14 cellular contexts compared by ENCODE assay signal in genomic region chr20:35320396-35321126, GRCh38. TPM values are rescaled to one million over a fixed set of nuclear protein-coding genes. Genes with fewer than 3 reads are reported as not detected.
DNase-seq lines count a peak whose midpoint lies in the region; ATAC-seq, FAIRE-seq and TF ChIP-seq lines count a peak whose summit lies in the region.
"Had no signal": no experiment of that assay in that cellular context is flagged by ENCODE, and none has a peak within 500 bp of the region (broad histone marks: within the 10 kb centered on the region; RNA-seq: fewer than 3 reads in every experiment).

No MANE protein-coding gene starts in this region.

- TF ChIP-seq EP300 in HepG2 (IDR thresholded peaks at IDR 0.05; ENCODE audit: low read depth in 2 of 2, low read length in 2 of 2) (peak in 1 of 2 experiments; percentile 70; a peak in 1 of 4 replicates), HepG2 (CRISPR knock-in tag; IDR thresholded peaks at IDR 0.05; ENCODE audit: borderline replicate concordance) (no peak)

- POLR2A ChIA-PET in HepG2 (lab: Yijun Ruan, JAX): interaction anchor here (0.6 to 5.3 kb wide), 11 partner anchors 8 to 422 kb away, joined by 3 to 53 read pairs (median 5); partner anchors contain the start of genes CEP250, EIF6, ERGIC3 and RBM39
- POLR2A ChIA-PET in CD4-positive, alpha-beta memory T cell (lab: Charles Lee; ENCODE audit: partially characterized antibody): no interaction called here

- H3K4me3 Mint-ChIP-seq in CD4-positive, alpha-beta memory T cell: no peak overlapping the region

- peak overlapping the region in 2 of 7 donors; percentile 4 to 6 for H3K27ac Mint-ChIP-seq in CD4-positive, alpha-beta memory T cell

- TF ChIP-seq CTCF in HepG2 (CRISPR knock-in tag; IDR thresholded peaks at IDR 0.05) (no peak), right lobe of liver (IDR thresholded peaks at IDR 0.05) (no peak), GM13977 (IDR thresholded peaks at IDR 0.05; ENCODE audit: extremely low read depth, insufficient read depth, missing control alignments) (no peak)

- H3K4me2 ChIP-seq in HepG2 (ENCODE audit: low read depth, low read length): peak overlapping the region; percentile 6

- peaks cover 0 to 15% (median 3%) of the 10 kb centered on the region in 4 donors for H3K4me1 Mint-ChIP-seq in CD4-positive, alpha-beta memory T cell

- H2AFZ ChIP-seq in HepG2 (ENCODE audit: low read length): no peak overlapping the region

- H3K79me2 ChIP-seq in HepG2 (ENCODE audit: insufficient read depth, low read length): no peaks in the 10 kb centered on the region

- no peaks in the 10 kb centered on the region for H3K27me3 ChIP-seq in HepG2 (ENCODE audit: control insufficient read depth in 1 of 2, insufficient read depth in 2 of 2, low read length in 2 of 2)
- no peaks in the 10 kb centered on the region for H3K27me3 ChIP-seq in right lobe of liver
- no peaks in the 10 kb centered on the region for H3K27me3 ChIP-seq in CD4-positive, alpha-beta memory T cell (ENCODE audit: insufficient read depth, low read length)
- H3K27me3 ChIP-seq: pancreas, upper lobe of right lung had no signal

- H3K36me3 Mint-ChIP-seq in CD4-positive, alpha-beta memory T cell: peaks cover 6 to 9% of the 10 kb centered on the region in 2 donors

- FAIRE-seq in HepG2 (lab: Jason Lieb, UNC): peak; percentile 80
- FAIRE-seq: endometrium, pancreas had no signal

- no peak for TF ChIP-seq RAD21 in HepG2 (CRISPR knock-in tag; IDR thresholded peaks at IDR 0.05)

- CTCF ChIA-PET in HepG2 (lab: Yijun Ruan, JAX; ENCODE audit: low intra/inter-chr PET ratio, low total read pairs): interaction anchor here (1.1 kb wide), 2 partner anchors 13 to 15 kb away, joined by 4 read pairs; no protein-coding TSS in a partner anchor
- CTCF ChIA-PET in CD4-positive, alpha-beta memory T cell (lab: Charles Lee; ENCODE audit: partially characterized antibody): interaction anchor here (0.7 to 2.6 kb wide), 2 partner anchors 17 to 21 kb away, joined by 3 to 12 read pairs; no protein-coding TSS in a partner anchor

- peaks cover 4 to 6% of the 10 kb centered on the region in 2 experiments; a peak in 3 of 5 replicates for H3K36me3 ChIP-seq in HepG2 (replicated peaks in 1 of 2; ENCODE audit: control insufficient read depth in 1 of 2, insufficient read depth in 2 of 2, low read length in 2 of 2)
- no peaks in the 10 kb centered on the region for H3K36me3 ChIP-seq in right lobe of liver
- H3K36me3 ChIP-seq in CD4-positive, alpha-beta memory T cell (ENCODE audit: insufficient read depth, low read length): no peaks in the 10 kb centered on the region
- H3K36me3 ChIP-seq: pancreas, upper lobe of right lung had no signal

- H3K9me3 Mint-ChIP-seq in CD4-positive, alpha-beta memory T cell: peaks cover 0 to 1% (median 0%) of the 10 kb centered on the region in 8 donors

- no peaks in the 10 kb centered on the region for H4K20me1 ChIP-seq in HepG2 (ENCODE audit: insufficient read depth, low read length)

- H3K4me1 ChIP-seq in HepG2 (ENCODE audit: insufficient read depth, low read length) (peaks cover 30% of the 10 kb centered on the region), right lobe of liver (peaks cover 0 to 12% (median 0%) of the 10 kb centered on the region in 4 donors)
- no peaks in the 10 kb centered on the region for H3K4me1 ChIP-seq in CD4-positive, alpha-beta memory T cell (ENCODE audit: insufficient read depth, low read length)
- H3K4me1 ChIP-seq: HAP-1, upper lobe of right lung had no signal

- in situ Hi-C loops in HepG2 (cut with HindIII; ENCODE audit: extremely low pct_ligation_motif_present, low pct_unique_long_range_greater_than_20kb) (no loop called here), GM13977 (cut with MboI; ENCODE audit: low pct_unique_long_range_greater_than_20kb, low sequenced_read_pairs, unreplicated experiment) (no loop called here), KBM-7 (cut with MboI; ENCODE audit: low pct_unique_long_range_greater_than_20kb, low sequenced_read_pairs) (no loop called here)

- peak; percentile 81 for ATAC-seq in HepG2
- no peak for ATAC-seq in right lobe of liver
- ATAC-seq: upper lobe of right lung had no signal

- H3K9ac ChIP-seq in HepG2 (ENCODE audit: insufficient read depth, low read depth, low read length): no peak overlapping the region

- H3K27me3 Mint-ChIP-seq in CD4-positive, alpha-beta memory T cell: no peaks in the 10 kb centered on the region

- no peak overlapping the region for H3K4me3 ChIP-seq in HepG2 (replicated peaks in 1 of 3; ENCODE audit: insufficient read depth in 1 of 3, low read depth in 2 of 3, low read length in 3 of 3)
- H3K4me3 ChIP-seq in right lobe of liver: no peak overlapping the region
- H3K4me3 ChIP-seq in CD4-positive, alpha-beta memory T cell (ENCODE audit: low read length in 2 of 2): no peak overlapping the region
- H3K4me3 ChIP-seq: HAP-1, pancreas, upper lobe of right lung had no signal

- 77% methylated on average over 3 of the region's 3 CpGs for WGBS in HepG2 (ENCODE audit: low lambda C conversion rate)
- WGBS in right lobe of liver (ENCODE audit: insufficient coverage, low coverage, low lambda C conversion rate, missing lambda C conversion rate): 93% methylated on average over 3 of the region's 3 CpGs

- H3K9me3 ChIP-seq in HepG2 (ENCODE audit: low read length) (no peaks in the 10 kb centered on the region), right lobe of liver (no peaks in the 10 kb centered on the region)
- no peaks in the 10 kb centered on the region for H3K9me3 ChIP-seq in CD4-positive, alpha-beta memory T cell (ENCODE audit: control insufficient read depth in 1 of 2, low read length in 2 of 2)
- H3K9me3 ChIP-seq: HAP-1, pancreas, upper lobe of right lung had no signal

- intact Hi-C loops in HepG2 (cut with micrococcal nuclease; ENCODE audit: unreplicated experiment): no loop called here
- intact Hi-C loops in right lobe of liver (cut with DNase I): no loop called here
- intact Hi-C loops in CD4-positive, alpha-beta memory T cell (cut with micrococcal nuclease): no loop called here

- H3K27ac ChIP-seq in HepG2 (ENCODE audit: extremely low read length, insufficient read depth, low read length): peak overlapping the region; percentile 3
- H3K27ac ChIP-seq in right lobe of liver: no peak overlapping the region
- H3K27ac ChIP-seq in CD4-positive, alpha-beta memory T cell (ENCODE audit: low read depth, low read length): no peak overlapping the region
- H3K27ac ChIP-seq: upper lobe of right lung had no signal

- peak; percentile 85 for DNase-seq in HepG2 (ENCODE audit: low spot score)
- DNase-seq in right lobe of liver: no peak
- peak; percentile 77 for DNase-seq in amniotic epithelial cell (ENCODE audit: low read depth)
- DNase-seq in kidney tubule cell (ENCODE audit: low spot score): peak; percentile 98
- no peak for DNase-seq in GM13977 (ENCODE audit: low spot score)
- DNase-seq in KBM-7: no peak
- no peak for DNase-seq in NCI-H2029 (lab: John Stamatoyannopoulos, UW)
- no peak for DNase-seq in CD4-positive, alpha-beta memory T cell
- DNase-seq: NCI-H526 treated with DMSO at 0.1 percent for 48 hours, pancreas, T-helper 1 cell, upper lobe of right lung had no signal

- BruUV-seq in HepG2 (replicated peaks; lab: Mats Ljungman, UMichigan): no TSS peak

- TF ChIP-seq POLR2A in HepG2 (IDR thresholded peaks at IDR 0.05; ENCODE audit: insufficient read depth in 1 of 2, low read depth in 2 of 2, low read length in 2 of 2) (no peak), right lobe of liver (IDR thresholded peaks at IDR 0.05) (no peak)

RNA-seq across cellular contexts. Expression of gene FAM83C, which starts 28.3 kb away (rescaled TPM):
- 0.07 TPM in 1 of 2 replicates, not detected in the other for total RNA-seq in HepG2 (2016; rRNA removed; fragmentation: Illumina TruSeq; extraction: Trizol)
- 0.09 TPM in 1 of 2 replicates, not detected in the other for total RNA-seq in HepG2 (2016; cell fraction: cytosol; rRNA removed; fragmentation: Illumina TruSeq; extraction: Trizol; ENCODE audit: low read depth)
- 0.06 TPM in 1 of 2 replicates, not detected in the other for total RNA-seq in HepG2 (2016; cell fraction: insoluble cytoplasmic fraction; rRNA removed; fragmentation: Illumina TruSeq; extraction: Trizol)
- 0.07 TPM in 1 of 2 replicates, not detected in the other for total RNA-seq in HepG2 (2016; cell fraction: membrane; rRNA removed; fragmentation: Illumina TruSeq; extraction: Trizol)
- not detected in 2 replicates for total RNA-seq in HepG2 (2016; cell fraction: nucleus; rRNA removed; fragmentation: Illumina TruSeq; extraction: Trizol)
- 0.03 and 0.04 TPM in 2 replicates for polyA plus RNA-seq in HepG2 (2011; rRNA removed)
- polyA plus RNA-seq in HepG2 (2011; cell fraction: cytosol; rRNA removed): 0.03 TPM in 1 of 2 replicates, not detected in the other
- 0.08 and 0.09 TPM in 2 replicates for polyA plus RNA-seq in HepG2 (2011; cell fraction: nucleus; rRNA removed)
- polyA plus RNA-seq in HepG2 (2012): 0.05 and 0.16 TPM in 2 replicates
- 0.05 and 0.08 TPM in 2 replicates for polyA plus RNA-seq in HepG2 (2016; cell fraction: cytosol; fragmentation: Illumina TruSeq; extraction: Trizol; ENCODE audit: low read depth)
- polyA plus RNA-seq in HepG2 (2016; cell fraction: insoluble cytoplasmic fraction; fragmentation: Illumina TruSeq; extraction: Trizol; ENCODE audit: low read depth): 0.10 and 0.16 TPM in 2 replicates
- 0.05 and 0.06 TPM in 2 replicates for polyA plus RNA-seq in HepG2 (2016; cell fraction: membrane; fragmentation: Illumina TruSeq; extraction: Trizol; ENCODE audit: low read depth)
- polyA plus RNA-seq in HepG2 (2016; cell fraction: nucleus; fragmentation: Illumina TruSeq; extraction: Trizol; ENCODE audit: insufficient read depth, low read depth): not detected in 2 replicates
- polyA minus RNA-seq in HepG2 (2011; rRNA and poly(A)+ RNA removed; ENCODE audit: low replicate concordance): 0.04 and 0.07 TPM in 2 replicates
- polyA minus RNA-seq in HepG2 (2011; cell fraction: cytosol; rRNA and poly(A)+ RNA removed): not detected in 2 replicates
- polyA minus RNA-seq in HepG2 (2011; cell fraction: nucleus; rRNA and poly(A)+ RNA removed): 0.13 TPM in 1 of 2 replicates, not detected in the other
- not detected for total RNA-seq in right lobe of liver
- not detected for total RNA-seq in CD4-positive, alpha-beta memory T cell
- not detected for polyA plus RNA-seq in CD4-positive, alpha-beta memory T cell
- total RNA-seq: pancreas, upper lobe of right lung had no signal
- polyA plus RNA-seq: pancreas had no signal

RNA-seq across cellular contexts. Expression of gene EIF6, which starts 36.0 kb away (rescaled TPM):
- total RNA-seq in HepG2 (2016; rRNA removed; fragmentation: Illumina TruSeq; extraction: Trizol) (462 and 603 TPM in 2 replicates), right lobe of liver (100 to 1,000 TPM in 2 of 6 experiments, 10 to 100 TPM in 4; 73.6 to 131 (median 83.3) TPM)
- 227 and 243 TPM in 2 replicates for total RNA-seq in HepG2 (2016; cell fraction: cytosol; rRNA removed; fragmentation: Illumina TruSeq; extraction: Trizol; ENCODE audit: low read depth)
- total RNA-seq in HepG2 (2016; cell fraction: insoluble cytoplasmic fraction; rRNA removed; fragmentation: Illumina TruSeq; extraction: Trizol): 467 and 649 TPM in 2 replicates
- 251 and 271 TPM in 2 replicates for total RNA-seq in HepG2 (2016; cell fraction: membrane; rRNA removed; fragmentation: Illumina TruSeq; extraction: Trizol)
- total RNA-seq in HepG2 (2016; cell fraction: nucleus; rRNA removed; fragmentation: Illumina TruSeq; extraction: Trizol): 204 TPM in 2 replicates
- 466 and 470 TPM in 2 replicates for polyA plus RNA-seq in HepG2 (2011; rRNA removed)
- polyA plus RNA-seq in HepG2 (2011; cell fraction: cytosol; rRNA removed): 383 and 550 TPM in 2 replicates
- 838 and 950 TPM in 2 replicates for polyA plus RNA-seq in HepG2 (2011; cell fraction: nucleus; rRNA removed)
- polyA plus RNA-seq in HepG2 (2012): 248 and 315 TPM in 2 replicates
- polyA plus RNA-seq in HepG2 (2016; cell fraction: cytosol; fragmentation: Illumina TruSeq; extraction: Trizol; ENCODE audit: low read depth): 237 and 250 TPM in 2 replicates
- 587 and 631 TPM in 2 replicates for polyA plus RNA-seq in HepG2 (2016; cell fraction: insoluble cytoplasmic fraction; fragmentation: Illumina TruSeq; extraction: Trizol; ENCODE audit: low read depth)
- 232 and 240 TPM in 2 replicates for polyA plus RNA-seq in HepG2 (2016; cell fraction: membrane; fragmentation: Illumina TruSeq; extraction: Trizol; ENCODE audit: low read depth)
- 358 and 379 TPM in 2 replicates for polyA plus RNA-seq in HepG2 (2016; cell fraction: nucleus; fragmentation: Illumina TruSeq; extraction: Trizol; ENCODE audit: insufficient read depth, low read depth)
- 350 and 575 TPM in 2 replicates for polyA minus RNA-seq in HepG2 (2011; rRNA and poly(A)+ RNA removed; ENCODE audit: low replicate concordance)
- 144 and 146 TPM in 2 replicates for polyA minus RNA-seq in HepG2 (2011; cell fraction: cytosol; rRNA and poly(A)+ RNA removed)
- polyA minus RNA-seq in HepG2 (2011; cell fraction: nucleus; rRNA and poly(A)+ RNA removed): 94.9 and 106 TPM in 2 replicates
- 10 to 100 TPM; 44.0 to 52.3 TPM for total RNA-seq in CD4-positive, alpha-beta memory T cell
- 100 to 1,000 TPM; 148 to 189 TPM for polyA plus RNA-seq in CD4-positive, alpha-beta memory T cell

RNA-seq across cellular contexts. Expression of gene MMP24OS, which starts 42.6 kb away (rescaled TPM):
- total RNA-seq in HepG2 (2016; rRNA removed; fragmentation: Illumina TruSeq; extraction: Trizol) (3.1 and 8.5 TPM in 2 replicates), right lobe of liver (10 to 100 TPM; 13.3 to 40.7 (median 23.5) TPM)
- total RNA-seq in HepG2 (2016; cell fraction: cytosol; rRNA removed; fragmentation: Illumina TruSeq; extraction: Trizol; ENCODE audit: low read depth): 0.61 and 0.79 TPM in 2 replicates
- 3.4 and 8.7 TPM in 2 replicates for total RNA-seq in HepG2 (2016; cell fraction: insoluble cytoplasmic fraction; rRNA removed; fragmentation: Illumina TruSeq; extraction: Trizol)
- total RNA-seq in HepG2 (2016; cell fraction: membrane; rRNA removed; fragmentation: Illumina TruSeq; extraction: Trizol): 2.1 TPM in 2 replicates
- total RNA-seq in HepG2 (2016; cell fraction: nucleus; rRNA removed; fragmentation: Illumina TruSeq; extraction: Trizol): 8.9 and 10.6 TPM in 2 replicates
- polyA plus RNA-seq in HepG2 (2011; rRNA removed): 6.0 and 7.1 TPM in 2 replicates
- 2.1 and 2.8 TPM in 2 replicates for polyA plus RNA-seq in HepG2 (2011; cell fraction: cytosol; rRNA removed)
- polyA plus RNA-seq in HepG2 (2011; cell fraction: nucleus; rRNA removed): 43.8 and 55.2 TPM in 2 replicates
- polyA plus RNA-seq in HepG2 (2012): 5.9 and 6.4 TPM in 2 replicates
- 1.8 TPM in 2 replicates for polyA plus RNA-seq in HepG2 (2016; cell fraction: cytosol; fragmentation: Illumina TruSeq; extraction: Trizol; ENCODE audit: low read depth)
- 4.7 and 7.1 TPM in 2 replicates for polyA plus RNA-seq in HepG2 (2016; cell fraction: insoluble cytoplasmic fraction; fragmentation: Illumina TruSeq; extraction: Trizol; ENCODE audit: low read depth)
- 2.9 and 3.2 TPM in 2 replicates for polyA plus RNA-seq in HepG2 (2016; cell fraction: membrane; fragmentation: Illumina TruSeq; extraction: Trizol; ENCODE audit: low read depth)
- 29.1 and 31.1 TPM in 2 replicates for polyA plus RNA-seq in HepG2 (2016; cell fraction: nucleus; fragmentation: Illumina TruSeq; extraction: Trizol; ENCODE audit: insufficient read depth, low read depth)
- polyA minus RNA-seq in HepG2 (2011; rRNA and poly(A)+ RNA removed; ENCODE audit: low replicate concordance): 18.5 and 23.2 TPM in 2 replicates
- 1.8 and 3.0 TPM in 2 replicates for polyA minus RNA-seq in HepG2 (2011; cell fraction: cytosol; rRNA and poly(A)+ RNA removed)
- 33.9 and 46.0 TPM in 2 replicates for polyA minus RNA-seq in HepG2 (2011; cell fraction: nucleus; rRNA and poly(A)+ RNA removed)
- 10 to 100 TPM; 76.6 to 91.6 TPM for total RNA-seq in CD4-positive, alpha-beta memory T cell
- polyA plus RNA-seq in CD4-positive, alpha-beta memory T cell: 10 to 100 TPM in 1 of 2 donors, 1 to 10 TPM in 1; 4.4 to 17.4 TPM

Comparison
In these comparisons a context has a peak if more than half of its experiments do, and no peak if none do; other contexts are left out.
1. DNase-seq: peak in HepG2 (single experiment), amniotic epithelial cell (single experiment) and kidney tubule cell (single experiment); none in right lobe of liver (0 of 3), GM13977 (single experiment), KBM-7 (single experiment), NCI-H2029 (single experiment) and CD4-positive, alpha-beta memory T cell (0 of 5).